In genomic region chr2:42214669-42215068, GRCh38 we compare ENCODE assay signal across 1 cellular context.
TF ChIP-seq lines count a peak whose summit lies in the region.

No MANE protein-coding gene starts in this region.

TF ChIP-seq in WTC11, 78 proteins besides CTCF, POLR2A, EP300 and RAD21 (continued from another document):
- no peak for TF ChIP-seq ZNF532 (CRISPR knock-in tag; IDR thresholded peaks at IDR 0.05; ENCODE audit: borderline replicate concordance)
- no peak for TF ChIP-seq E2F4 (CRISPR knock-in tag; IDR thresholded peaks at IDR 0.05; ENCODE audit: borderline replicate concordance, low read depth)
- no peak for TF ChIP-seq HMGA2 (CRISPR knock-in tag; IDR thresholded peaks at IDR 0.05)
- TF ChIP-seq MLX (CRISPR knock-in tag; IDR thresholded peaks at IDR 0.05), result no peak
- TF ChIP-seq ERG (CRISPR knock-in tag; IDR thresholded peaks at IDR 0.05), result no peak
- TF ChIP-seq SMAD4 (CRISPR knock-in tag; IDR thresholded peaks at IDR 0.05), result no peak
- no peak for TF ChIP-seq GABPB1 (CRISPR knock-in tag; IDR thresholded peaks at IDR 0.05)
- no peak for TF ChIP-seq SP1 (CRISPR knock-in tag; conservative IDR thresholded peaks at IDR 0.05)
- no peak for TF ChIP-seq ATF2 (CRISPR knock-in tag; IDR thresholded peaks at IDR 0.05; ENCODE audit: borderline replicate concordance, low read depth)
- no peak for TF ChIP-seq TP53 (CRISPR knock-in tag; IDR thresholded peaks at IDR 0.05)
- no peak for TF ChIP-seq GTF2I (CRISPR knock-in tag; conservative IDR thresholded peaks at IDR 0.05)
- no peak for TF ChIP-seq MXD4 (CRISPR knock-in tag; IDR thresholded peaks at IDR 0.05; ENCODE audit: borderline replicate concordance)
